In the genomic region with DNA sequence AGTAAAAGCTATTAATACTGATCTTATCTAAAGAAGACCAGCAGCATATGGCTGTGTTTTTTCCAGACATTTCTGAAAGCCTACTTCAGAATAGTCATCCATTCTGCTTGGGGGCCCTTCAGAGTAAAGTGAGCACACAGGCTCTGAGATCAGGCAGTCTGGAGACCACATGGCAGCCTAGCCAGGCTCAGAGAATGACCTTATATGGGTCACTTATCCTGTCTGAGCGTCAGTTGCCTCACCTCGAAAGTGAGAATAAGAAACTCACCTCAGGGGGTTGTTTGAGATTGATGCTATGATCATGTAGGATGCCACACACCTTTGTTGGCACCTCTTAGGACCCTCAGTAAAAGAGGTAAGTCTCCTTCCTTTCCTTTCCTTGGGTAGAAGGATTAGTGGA, we compare ENCODE assay signal across 23 cellular contexts.
DNase-seq lines count a peak whose midpoint lies in the region; ATAC-seq, FAIRE-seq and TF ChIP-seq lines count a peak whose summit lies in the region.
"Had no signal": no experiment of that assay in that cellular context is flagged by ENCODE, and none has a peak within 500 bp of the region (broad histone marks: within the 10 kb centered on the region; RNA-seq: fewer than 3 reads in every experiment).

No MANE protein-coding gene starts in this region.

- H2AFZ ChIP-seq in K562 (ENCODE audit: low read depth, low read length), result peak overlapping the region; percentile 65; the same call in 1 of the 2 replicates

- peaks cover under 1% of the 10 kb centered on the region for H3K4me1 Mint-ChIP-seq in activated CD8-positive, alpha-beta memory T cell treated with anti-CD3 and anti-CD28 coated beads, Interleukin-2, amount 10 ng/mL, durations not matched to agents 7 days and 5 days
- H3K4me1 Mint-ChIP-seq: activated naive CD4-positive, alpha-beta T cell treated with anti-CD3 and anti-CD28 coated beads, Interleukin-2, amount 10 ng/mL, durations not matched to agents 7 days and 5 days had no signal

- POLR2A ChIA-PET in K562 (lab: Yijun Ruan, JAX), result no interaction called here

- no peaks in the 10 kb centered on the region for H3K9me3 ChIP-seq in K562 (replicated peaks; ENCODE audit: control insufficient read depth, insufficient read depth, low read depth, low read length)
- H3K9me3 ChIP-seq: prostate gland, thoracic aorta had no signal

- no peaks in the 10 kb centered on the region for H3K79me2 ChIP-seq in K562 (ENCODE audit: control insufficient read depth, insufficient read depth, low read length)

- TF ChIP-seq POLR2A in K562 (conservative IDR thresholded peaks at IDR 0.05), result no peak

- H4K20me1 ChIP-seq in K562 (replicated peaks; ENCODE audit: control insufficient read depth, insufficient read depth, low read length), result no peaks in the 10 kb centered on the region

- peak; percentile 60 for ATAC-seq in GM18517 (IDR thresholded peaks at IDR 0.05; ENCODE audit: unreplicated experiment)
- peak; percentile 68 for ATAC-seq in GM19452 (IDR thresholded peaks at IDR 0.05; ENCODE audit: unreplicated experiment)
- peak; percentile 78 for ATAC-seq in HG03432 (IDR thresholded peaks at IDR 0.05; ENCODE audit: unreplicated experiment)
- no peak; the same call in 2 of the 3 replicates for ATAC-seq in K562
- no peak for ATAC-seq in activated CD8-positive, alpha-beta memory T cell treated with anti-CD3 and anti-CD28 coated beads, Interleukin-2, amount 10 ng/mL, durations not matched to agents 7 days and 5 days
- ATAC-seq: WTC11 had no signal

- CTCF ChIA-PET in K562 (lab: Yijun Ruan, JAX; ENCODE audit: low intra/inter-chr PET ratio), result no interaction called here
- CTCF ChIA-PET in activated CD8-positive, alpha-beta memory T cell treated with anti-CD3 and anti-CD28 coated beads, Interleukin-2, amount 10 ng/mL, durations not matched to agents 7 days and 5 days (lab: Charles Lee), result no interaction called here

- no peak overlapping the region for H3K4me3 Mint-ChIP-seq in activated CD8-positive, alpha-beta memory T cell treated with anti-CD3 and anti-CD28 coated beads, Interleukin-2, amount 10 ng/mL, durations not matched to agents 7 days and 5 days
- H3K4me3 Mint-ChIP-seq: activated CD4-positive, alpha-beta memory T cell treated with anti-CD3 and anti-CD28 coated beads for 36 hours; activated naive CD4-positive, alpha-beta T cell treated with anti-CD3 and anti-CD28 coated beads, Interleukin-2, amount 10 ng/mL, durations not matched to agents 7 days and 5 days; CD14-positive monocyte; H9; WTC11 had no signal

- peaks cover 11% of the 10 kb centered on the region for H3K27me3 Mint-ChIP-seq in activated CD8-positive, alpha-beta memory T cell treated with anti-CD3 and anti-CD28 coated beads, Interleukin-2, amount 10 ng/mL, durations not matched to agents 7 days and 5 days

- intact Hi-C loops in K562 (cut with micrococcal nuclease), result no loop called here

- TF ChIP-seq CTCF in K562 (IDR thresholded peaks at IDR 0.05 in 2 of 3, conservative IDR thresholded peaks at IDR 0.05 in 1 of 3; ENCODE audit: insufficient read depth in 2 of 3, low read depth in 1 of 3, low read length in 3 of 3), result no peak

- 65% methylated on average over 2 of the region's 2 CpGs for WGBS in K562 (ENCODE audit: insufficient coverage, low coverage, missing lambda C conversion rate)

- no peak overlapping the region for H3K4me2 ChIP-seq in K562 (ENCODE audit: insufficient read depth, low read length)

- no peak for DNase-seq in K562 (ENCODE audit: extremely low read depth in 1 of 4, low spot score in 3 of 4)
- no peak for DNase-seq in DMS114 treated with DMSO at 0.1 percent for 48 hours (lab: John Stamatoyannopoulos, UW; ENCODE audit: unreplicated experiment)
- DNase-seq in activated CD8-positive, alpha-beta memory T cell treated with anti-CD3 and anti-CD28 coated beads, Interleukin-2, amount 10 ng/mL, durations not matched to agents 7 days and 5 days, result no peak
- DNase-seq in SW 1271 (lab: John Stamatoyannopoulos, UW), result no peak
- no peak for DNase-seq in A172 (ENCODE audit: low spot score)
- DNase-seq: activated CD4-positive, alpha-beta memory T cell treated with anti-CD3 and anti-CD28 coated beads for 36 hours; activated naive CD4-positive, alpha-beta T cell treated with anti-CD3 and anti-CD28 coated beads, Interleukin-2, amount 10 ng/mL, durations not matched to agents 7 days and 5 days; activated T-cell treated with anti-CD3 and anti-CD28 coated beads, Interleukin-2, amount 50 U/mL, for 1 hour; amygdala; H9; NCI-H510A treated with DMSO at 0.1 percent for 48 hours had no signal

- H3K36me3 Mint-ChIP-seq in activated CD8-positive, alpha-beta memory T cell treated with anti-CD3 and anti-CD28 coated beads, Interleukin-2, amount 10 ng/mL, durations not matched to agents 7 days and 5 days, result no peaks in the 10 kb centered on the region
- H3K36me3 Mint-ChIP-seq: activated CD4-positive, alpha-beta memory T cell treated with anti-CD3 and anti-CD28 coated beads for 36 hours; activated naive CD4-positive, alpha-beta T cell treated with anti-CD3 and anti-CD28 coated beads, Interleukin-2, amount 10 ng/mL, durations not matched to agents 7 days and 5 days; WTC11 had no signal

- in situ Hi-C loops in K562 (cut with MboI), result no loop called here

- no peak overlapping the region for H3K27ac Mint-ChIP-seq in activated CD8-positive, alpha-beta memory T cell treated with anti-CD3 and anti-CD28 coated beads, Interleukin-2, amount 10 ng/mL, durations not matched to agents 7 days and 5 days
- H3K27ac Mint-ChIP-seq: activated CD4-positive, alpha-beta memory T cell treated with anti-CD3 and anti-CD28 coated beads for 36 hours; activated naive CD4-positive, alpha-beta T cell treated with anti-CD3 and anti-CD28 coated beads, Interleukin-2, amount 10 ng/mL, durations not matched to agents 7 days and 5 days; CD14-positive monocyte; WTC11 had no signal

- no TSS peak for BruUV-seq in K562 (replicated peaks; lab: Mats Ljungman, UMichigan)

- no peak for TF ChIP-seq RAD21 in K562 (CRISPR knock-in tag; conservative IDR thresholded peaks at IDR 0.05 in 1 of 2, IDR thresholded peaks at IDR 0.05 in 1 of 2)

- TF ChIP-seq EP300 in K562 (IDR thresholded peaks at IDR 0.05; ENCODE audit: low read length), result no peak

- H3K27me3 ChIP-seq in K562 (ENCODE audit: control insufficient read depth in 2 of 2, insufficient read depth in 2 of 2, low read length in 2 of 2), result no peaks in the 10 kb centered on the region

- H3K4me1 ChIP-seq in K562 (replicated peaks in 1 of 2; ENCODE audit: control insufficient read depth in 2 of 2, insufficient read depth in 2 of 2, low read length in 2 of 2), result peaks cover 0 to 20% of the 10 kb centered on the region in 2 experiments; a peak in 3 of 5 replicates
- H3K4me1 ChIP-seq: prostate gland had no signal

- H3K36me3 ChIP-seq in K562 (ENCODE audit: control insufficient read depth, insufficient read depth, low read length), result no peaks in the 10 kb centered on the region
- H3K36me3 ChIP-seq: prostate gland, thoracic aorta had no signal

- FAIRE-seq in K562 (lab: Jason Lieb, UNC), result no peak
- FAIRE-seq: bronchial epithelial cell, D721Med, keratinocyte had no signal

- no peaks in the 10 kb centered on the region for H3K9me3 Mint-ChIP-seq in activated CD8-positive, alpha-beta memory T cell treated with anti-CD3 and anti-CD28 coated beads, Interleukin-2, amount 10 ng/mL, durations not matched to agents 7 days and 5 days (ENCODE audit: low read depth)
- H3K9me3 Mint-ChIP-seq: activated CD4-positive, alpha-beta memory T cell treated with anti-CD3 and anti-CD28 coated beads for 36 hours; activated naive CD4-positive, alpha-beta T cell treated with anti-CD3 and anti-CD28 coated beads, Interleukin-2, amount 10 ng/mL, durations not matched to agents 7 days and 5 days; H9 had no signal

- no peak overlapping the region for H3K4me3 ChIP-seq in K562
- H3K4me3 ChIP-seq: lung, prostate gland, thoracic aorta had no signal

- no peak overlapping the region for H3K27ac ChIP-seq in K562 (ENCODE audit: extremely low read depth, low read depth, low read length)
- H3K27ac ChIP-seq: HL-60, prostate gland, thoracic aorta had no signal

- H3K9me1 ChIP-seq in K562 (ENCODE audit: control insufficient read depth, insufficient read depth, low read length), result no peaks in the 10 kb centered on the region

- H3K9ac ChIP-seq in K562 (ENCODE audit: insufficient read depth in 1 of 2, low read depth in 2 of 2, low read length in 2 of 2), result no peak overlapping the region

TF ChIP-seq in K562, 482 proteins besides CTCF, POLR2A, EP300 and RAD21:
- no peak for TF ChIP-seq NR2C2 (CRISPR knock-in tag; IDR thresholded peaks at IDR 0.05)
- TF ChIP-seq NR2C2 (tag; IDR thresholded peaks at IDR 0.05), result 0 out of 2 replicates have a peak, but pooled peaks have one; percentile 27
- TF ChIP-seq, protein P1, sequence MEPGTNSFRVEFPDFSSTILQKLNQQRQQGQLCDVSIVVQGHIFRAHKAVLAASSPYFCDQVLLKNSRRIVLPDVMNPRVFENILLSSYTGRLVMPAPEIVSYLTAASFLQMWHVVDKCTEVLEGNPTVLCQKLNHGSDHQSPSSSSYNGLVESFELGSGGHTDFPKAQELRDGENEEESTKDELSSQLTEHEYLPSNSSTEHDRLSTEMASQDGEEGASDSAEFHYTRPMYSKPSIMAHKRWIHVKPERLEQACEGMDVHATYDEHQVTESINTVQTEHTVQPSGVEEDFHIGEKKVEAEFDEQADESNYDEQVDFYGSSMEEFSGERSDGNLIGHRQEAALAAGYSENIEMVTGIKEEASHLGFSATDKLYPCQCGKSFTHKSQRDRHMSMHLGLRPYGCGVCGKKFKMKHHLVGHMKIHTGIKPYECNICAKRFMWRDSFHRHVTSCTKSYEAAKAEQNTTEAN (CRISPR knock-in tag; IDR thresholded peaks at IDR 0.05), result no peak
- peak in 1 of 2 experiments; percentile 73; a peak in 1 of 4 replicates for TF ChIP-seq SRF (CRISPR knock-in tag; IDR thresholded peaks at IDR 0.05)

Comparison
In these comparisons a context has a peak if more than half of its experiments do, and no peak if none do; other contexts are left out.
1. ATAC-seq: peak in GM18517 (single experiment), GM19452 (single experiment) and HG03432 (single experiment); none in K562 (single experiment) and activated CD8-positive, alpha-beta memory T cell treated with anti-CD3 and anti-CD28 coated beads, Interleukin-2, amount 10 ng/mL, durations not matched to agents 7 days and 5 days (single experiment).